In genomic region chr5:15009420-15009819, GRCh38 we compare ENCODE assay signal across 11 cellular contexts.
DNase-seq lines count a peak whose midpoint lies in the region; ATAC-seq and TF ChIP-seq lines count a peak whose summit lies in the region.
"Had no signal": no experiment of that assay in that cellular context is flagged by ENCODE, and none has a peak within 500 bp of the region (broad histone marks: within the 10 kb centered on the region; RNA-seq: fewer than 3 reads in every experiment).

No MANE protein-coding gene starts in this region.

- DNase-seq in HFFc6 (peak; percentile 41), NCI-H510A treated with DMSO at 0.1 percent for 48 hours (lab: John Stamatoyannopoulos, UW) (peak; percentile 84), dermis blood vessel endothelial cell (peak; percentile 92), osteoblast (ENCODE audit: insufficient read length, low spot score, missing footprints) (no peak), GM03348 (ENCODE audit: low spot score) (no peak), KG1 (lab: John Stamatoyannopoulos, UW) (no peak)
- DNase-seq in activated T-cell treated with anti-CD3 and anti-CD28 coated beads, Interleukin-2, amount 50 U/mL, for 1 hour: no peak
- DNase-seq: MM.1S, testis had no signal

- H3K27ac Mint-ChIP-seq in HFFc6: no peak overlapping the region

- peak overlapping the region; percentile 90 for H3K27ac ChIP-seq in osteoblast (ENCODE audit: low read depth, low read length)
- H3K27ac ChIP-seq: testis had no signal

- peak overlapping the region; percentile 77 for H3K4me2 ChIP-seq in osteoblast (ENCODE audit: insufficient read depth, low read length)

- no peak overlapping the region for H2AFZ ChIP-seq in osteoblast (ENCODE audit: low read length)

- no peaks in the 10 kb centered on the region for H3K79me2 ChIP-seq in osteoblast (ENCODE audit: insufficient read depth, low read length)

- no peaks in the 10 kb centered on the region for H3K36me3 Mint-ChIP-seq in HFFc6 (ENCODE audit: low read depth)

- H4K20me1 ChIP-seq in osteoblast (ENCODE audit: insufficient read depth, low read length): no peaks in the 10 kb centered on the region

- H3K36me3 ChIP-seq in osteoblast (ENCODE audit: insufficient read depth, low read length): no peaks in the 10 kb centered on the region

- H3K9me3 ChIP-seq in osteoblast (ENCODE audit: low read depth, low read length): no peaks in the 10 kb centered on the region
- H3K9me3 ChIP-seq: testis had no signal

- H3K4me3 ChIP-seq in osteoblast (ENCODE audit: insufficient read depth, low read length): no peak overlapping the region
- H3K4me3 ChIP-seq: testis had no signal

- H3K4me1 Mint-ChIP-seq in HFFc6 (ENCODE audit: low read depth): peaks cover 49% of the 10 kb centered on the region

- H3K27me3 Mint-ChIP-seq in HFFc6 (ENCODE audit: insufficient read depth): peaks cover 3% of the 10 kb centered on the region; the same call in 1 of the 2 replicates

- H3K4me1 ChIP-seq in osteoblast (ENCODE audit: insufficient read depth, low read length): peaks cover 52% of the 10 kb centered on the region
- H3K4me1 ChIP-seq: testis had no signal

- TF ChIP-seq CTCF in HFFc6 (IDR thresholded peaks at IDR 0.05) (no peak), osteoblast (IDR thresholded peaks at IDR 0.05; ENCODE audit: extremely low read depth, low read depth, low read length) (no peak)

- no peak overlapping the region for H3K4me3 Mint-ChIP-seq in HFFc6
- H3K4me3 Mint-ChIP-seq: neural crest cell had no signal

- no peak for ATAC-seq in GM19023 (IDR thresholded peaks at IDR 0.05; ENCODE audit: unreplicated experiment)

- no peaks in the 10 kb centered on the region for H3K9me3 Mint-ChIP-seq in HFFc6
- H3K9me3 Mint-ChIP-seq: neural crest cell had no signal

- H3K27me3 ChIP-seq in osteoblast (ENCODE audit: insufficient read depth, low read length): no peaks in the 10 kb centered on the region
- H3K27me3 ChIP-seq: testis had no signal

Comparison
In these comparisons a context has a peak if more than half of its experiments do, and no peak if none do; other contexts are left out.
1. DNase-seq: peak in HFFc6 (single experiment), NCI-H510A treated with DMSO at 0.1 percent for 48 hours (single experiment) and dermis blood vessel endothelial cell (single experiment); none in osteoblast (single experiment), activated T-cell treated with anti-CD3 and anti-CD28 coated beads, Interleukin-2, amount 50 U/mL, for 1 hour (single experiment), GM03348 (single experiment) and KG1 (single experiment).